19 cellular contexts compared by ENCODE assay signal in genomic region chr1:30381671-30382365, GRCh38.
A peak's percentile ranks its signal among the peaks of the same experiment; 100 is the strongest.
DNase-seq lines count a peak whose midpoint lies in the region; ATAC-seq and TF ChIP-seq lines count a peak whose summit lies in the region.
"Had no signal": no experiment of that assay in that cellular context is flagged by ENCODE, and none has a peak within 500 bp of the region (broad histone marks: within the 10 kb centered on the region; RNA-seq: fewer than 3 reads in every experiment).

No MANE protein-coding gene starts in this region.

- no peak for ATAC-seq in activated naive CD8-positive, alpha-beta T cell treated with anti-CD3 and anti-CD28 coated beads, Interleukin-2, amount 10 ng/mL, durations not matched to agents 7 days and 5 days (ENCODE audit: low read depth)
- ATAC-seq in GM18909 (IDR thresholded peaks at IDR 0.05; ENCODE audit: poor library complexity, unreplicated experiment): no peak
- ATAC-seq: HCT116, Right ventricle myocardium inferior had no signal

- H3K4me3 Mint-ChIP-seq in activated naive CD8-positive, alpha-beta T cell treated with anti-CD3 and anti-CD28 coated beads, Interleukin-2, amount 10 ng/mL, durations not matched to agents 7 days and 5 days: no peak overlapping the region
- no peak overlapping the region for H3K4me3 Mint-ChIP-seq in activated naive CD8-positive, alpha-beta T cell treated with anti-CD3 and anti-CD28 coated beads for 36 hours
- H3K4me3 Mint-ChIP-seq in endodermal cell: no peak overlapping the region
- H3K4me3 Mint-ChIP-seq: IgD-negative memory B cell had no signal

- H3K9me3 Mint-ChIP-seq in activated naive CD8-positive, alpha-beta T cell treated with anti-CD3 and anti-CD28 coated beads, Interleukin-2, amount 10 ng/mL, durations not matched to agents 7 days and 5 days: no peaks in the 10 kb centered on the region
- no peaks in the 10 kb centered on the region for H3K9me3 Mint-ChIP-seq in activated naive CD8-positive, alpha-beta T cell treated with anti-CD3 and anti-CD28 coated beads for 36 hours
- H3K9me3 Mint-ChIP-seq in endodermal cell: no peaks in the 10 kb centered on the region

- no peaks in the 10 kb centered on the region for H3K36me3 ChIP-seq in endodermal cell (ENCODE audit: control insufficient read depth, insufficient read depth, low read length)
- H3K36me3 ChIP-seq in vagina: no peaks in the 10 kb centered on the region
- H3K36me3 ChIP-seq: SJCRH30 had no signal

- H3K4me3 ChIP-seq in endodermal cell (ENCODE audit: low read length) (no peak overlapping the region), vagina (no peak overlapping the region)
- H3K4me3 ChIP-seq: SJCRH30 had no signal

- POLR2A ChIA-PET in activated naive CD8-positive, alpha-beta T cell treated with anti-CD3 and anti-CD28 coated beads, Interleukin-2, amount 10 ng/mL, durations not matched to agents 7 days and 5 days (lab: Charles Lee): no interaction called here

- H3K4me1 ChIP-seq in endodermal cell (ENCODE audit: control insufficient read depth, insufficient read depth, low read length): no peaks in the 10 kb centered on the region
- H3K4me1 ChIP-seq in vagina: peaks cover 22% of the 10 kb centered on the region

- no peaks in the 10 kb centered on the region for H3K36me3 Mint-ChIP-seq in activated naive CD8-positive, alpha-beta T cell treated with anti-CD3 and anti-CD28 coated beads, Interleukin-2, amount 10 ng/mL, durations not matched to agents 7 days and 5 days
- no peaks in the 10 kb centered on the region for H3K36me3 Mint-ChIP-seq in activated naive CD8-positive, alpha-beta T cell treated with anti-CD3 and anti-CD28 coated beads for 36 hours
- H3K36me3 Mint-ChIP-seq in endodermal cell (ENCODE audit: low read depth): no peaks in the 10 kb centered on the region

- no peak overlapping the region for H3K27ac Mint-ChIP-seq in activated naive CD8-positive, alpha-beta T cell treated with anti-CD3 and anti-CD28 coated beads, Interleukin-2, amount 10 ng/mL, durations not matched to agents 7 days and 5 days
- H3K27ac Mint-ChIP-seq in activated naive CD8-positive, alpha-beta T cell treated with anti-CD3 and anti-CD28 coated beads for 36 hours: no peak overlapping the region
- H3K27ac Mint-ChIP-seq in endodermal cell: no peak overlapping the region

- H3K9ac ChIP-seq in endodermal cell (ENCODE audit: extremely low read depth, low read length, poor library complexity, severe bottlenecking): no peak overlapping the region
- H3K9ac ChIP-seq: KMS-11 had no signal

- H3K27me3 Mint-ChIP-seq in activated naive CD8-positive, alpha-beta T cell treated with anti-CD3 and anti-CD28 coated beads, Interleukin-2, amount 10 ng/mL, durations not matched to agents 7 days and 5 days: peaks cover 3% of the 10 kb centered on the region
- peaks cover 28% of the 10 kb centered on the region for H3K27me3 Mint-ChIP-seq in activated naive CD8-positive, alpha-beta T cell treated with anti-CD3 and anti-CD28 coated beads for 36 hours
- peaks cover 2% of the 10 kb centered on the region for H3K27me3 Mint-ChIP-seq in endodermal cell (ENCODE audit: insufficient read depth)

- no peak overlapping the region for H3K27ac ChIP-seq in endodermal cell (ENCODE audit: low read depth, low read length)
- peak overlapping the region; percentile 87 for H3K27ac ChIP-seq in vagina
- H3K27ac ChIP-seq: KMS-11, SJCRH30 had no signal

- peaks cover 2% of the 10 kb centered on the region for H3K4me1 Mint-ChIP-seq in activated naive CD8-positive, alpha-beta T cell treated with anti-CD3 and anti-CD28 coated beads, Interleukin-2, amount 10 ng/mL, durations not matched to agents 7 days and 5 days
- no peaks in the 10 kb centered on the region for H3K4me1 Mint-ChIP-seq in activated naive CD8-positive, alpha-beta T cell treated with anti-CD3 and anti-CD28 coated beads for 36 hours
- H3K4me1 Mint-ChIP-seq in endodermal cell: peaks cover 9% of the 10 kb centered on the region

- no peaks in the 10 kb centered on the region for H3K27me3 ChIP-seq in endodermal cell (ENCODE audit: control insufficient read depth, insufficient read depth, low read length, poor library complexity, severe bottlenecking)
- no peaks in the 10 kb centered on the region for H3K27me3 ChIP-seq in vagina

- H3K9me3 ChIP-seq in endodermal cell (ENCODE audit: control insufficient read depth, low read length) (no peaks in the 10 kb centered on the region), vagina (no peaks in the 10 kb centered on the region)
- H3K9me3 ChIP-seq: SJCRH30 had no signal

- WGBS in endodermal cell (ENCODE audit: insufficient coverage in 1 of 2, insufficient read length in 1 of 2), 2 experiments: 91% methylated on average over 4 to 7 of the region's 7 CpGs

- no peak for TF ChIP-seq CTCF in endodermal cell (conservative IDR thresholded peaks at IDR 0.05)
- no peak for TF ChIP-seq CTCF in vagina (IDR thresholded peaks at IDR 0.05)

- TF ChIP-seq POLR2A in vagina (IDR thresholded peaks at IDR 0.05): no peak

- intact Hi-C loops in posterior vena cava (cut with DNase I): no loop called here
- intact Hi-C loops in vagina (cut with DNase I): loop anchor here (1.0 to 2.0 kb wide), 2 partner anchors 18 to 1141 kb away; no protein-coding TSS in a partner anchor

- peak; percentile 13 for DNase-seq in activated naive CD8-positive, alpha-beta T cell treated with anti-CD3 and anti-CD28 coated beads, Interleukin-2, amount 10 ng/mL, durations not matched to agents 7 days and 5 days
- DNase-seq in activated naive CD8-positive, alpha-beta T cell treated with anti-CD3 and anti-CD28 coated beads for 36 hours: no peak
- DNase-seq in endodermal cell (peak; percentile 22), posterior vena cava (ENCODE audit: low spot score) (peak; percentile 55), vagina (ENCODE audit: extremely low spot score in 2 of 2) (no peak), foreskin melanocyte (no peak)
- DNase-seq: Calu3, DMS79 treated with DMSO at 0.1 percent for 48 hours, GF-D8, NCI-H1048, NCI-H1417, NCI-H226, NCI-H510A, SJCRH30 had no signal

Comparison
In these comparisons a context has a peak if more than half of its experiments do, and no peak if none do; other contexts are left out.
1. DNase-seq: peak in activated naive CD8-positive, alpha-beta T cell treated with anti-CD3 and anti-CD28 coated beads, Interleukin-2, amount 10 ng/mL, durations not matched to agents 7 days and 5 days (single experiment), endodermal cell (single experiment) and posterior vena cava (single experiment); none in activated naive CD8-positive, alpha-beta T cell treated with anti-CD3 and anti-CD28 coated beads for 36 hours (single experiment), vagina (0 of 2) and foreskin melanocyte (single experiment).